ENCODE assay signal across 1 cellular context in the genomic region with DNA sequence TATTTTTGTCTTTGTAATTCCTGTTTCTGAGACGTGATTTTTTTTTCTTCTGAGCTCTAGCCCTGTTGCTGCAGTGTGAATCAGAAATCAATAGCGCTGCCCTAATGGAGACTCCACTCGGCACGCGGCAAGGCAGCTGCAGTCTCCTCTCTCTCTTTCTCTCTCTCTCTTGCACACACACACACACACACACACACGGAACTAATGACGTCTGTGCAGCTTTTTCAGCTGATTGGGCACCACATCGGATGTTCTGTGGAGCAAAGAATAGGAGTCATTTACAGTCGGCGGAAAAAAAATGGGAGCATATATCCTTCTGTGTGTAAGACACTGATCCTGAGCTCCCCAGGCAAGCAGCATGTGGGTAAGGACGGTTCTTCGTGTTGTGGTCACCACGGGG.
TF ChIP-seq lines count a peak whose summit lies in the region.

No MANE protein-coding gene starts in this region.

TF ChIP-seq in H1, 55 proteins besides CTCF, POLR2A, EP300 and RAD21 (continued from another document):
- TF ChIP-seq, protein P1, sequence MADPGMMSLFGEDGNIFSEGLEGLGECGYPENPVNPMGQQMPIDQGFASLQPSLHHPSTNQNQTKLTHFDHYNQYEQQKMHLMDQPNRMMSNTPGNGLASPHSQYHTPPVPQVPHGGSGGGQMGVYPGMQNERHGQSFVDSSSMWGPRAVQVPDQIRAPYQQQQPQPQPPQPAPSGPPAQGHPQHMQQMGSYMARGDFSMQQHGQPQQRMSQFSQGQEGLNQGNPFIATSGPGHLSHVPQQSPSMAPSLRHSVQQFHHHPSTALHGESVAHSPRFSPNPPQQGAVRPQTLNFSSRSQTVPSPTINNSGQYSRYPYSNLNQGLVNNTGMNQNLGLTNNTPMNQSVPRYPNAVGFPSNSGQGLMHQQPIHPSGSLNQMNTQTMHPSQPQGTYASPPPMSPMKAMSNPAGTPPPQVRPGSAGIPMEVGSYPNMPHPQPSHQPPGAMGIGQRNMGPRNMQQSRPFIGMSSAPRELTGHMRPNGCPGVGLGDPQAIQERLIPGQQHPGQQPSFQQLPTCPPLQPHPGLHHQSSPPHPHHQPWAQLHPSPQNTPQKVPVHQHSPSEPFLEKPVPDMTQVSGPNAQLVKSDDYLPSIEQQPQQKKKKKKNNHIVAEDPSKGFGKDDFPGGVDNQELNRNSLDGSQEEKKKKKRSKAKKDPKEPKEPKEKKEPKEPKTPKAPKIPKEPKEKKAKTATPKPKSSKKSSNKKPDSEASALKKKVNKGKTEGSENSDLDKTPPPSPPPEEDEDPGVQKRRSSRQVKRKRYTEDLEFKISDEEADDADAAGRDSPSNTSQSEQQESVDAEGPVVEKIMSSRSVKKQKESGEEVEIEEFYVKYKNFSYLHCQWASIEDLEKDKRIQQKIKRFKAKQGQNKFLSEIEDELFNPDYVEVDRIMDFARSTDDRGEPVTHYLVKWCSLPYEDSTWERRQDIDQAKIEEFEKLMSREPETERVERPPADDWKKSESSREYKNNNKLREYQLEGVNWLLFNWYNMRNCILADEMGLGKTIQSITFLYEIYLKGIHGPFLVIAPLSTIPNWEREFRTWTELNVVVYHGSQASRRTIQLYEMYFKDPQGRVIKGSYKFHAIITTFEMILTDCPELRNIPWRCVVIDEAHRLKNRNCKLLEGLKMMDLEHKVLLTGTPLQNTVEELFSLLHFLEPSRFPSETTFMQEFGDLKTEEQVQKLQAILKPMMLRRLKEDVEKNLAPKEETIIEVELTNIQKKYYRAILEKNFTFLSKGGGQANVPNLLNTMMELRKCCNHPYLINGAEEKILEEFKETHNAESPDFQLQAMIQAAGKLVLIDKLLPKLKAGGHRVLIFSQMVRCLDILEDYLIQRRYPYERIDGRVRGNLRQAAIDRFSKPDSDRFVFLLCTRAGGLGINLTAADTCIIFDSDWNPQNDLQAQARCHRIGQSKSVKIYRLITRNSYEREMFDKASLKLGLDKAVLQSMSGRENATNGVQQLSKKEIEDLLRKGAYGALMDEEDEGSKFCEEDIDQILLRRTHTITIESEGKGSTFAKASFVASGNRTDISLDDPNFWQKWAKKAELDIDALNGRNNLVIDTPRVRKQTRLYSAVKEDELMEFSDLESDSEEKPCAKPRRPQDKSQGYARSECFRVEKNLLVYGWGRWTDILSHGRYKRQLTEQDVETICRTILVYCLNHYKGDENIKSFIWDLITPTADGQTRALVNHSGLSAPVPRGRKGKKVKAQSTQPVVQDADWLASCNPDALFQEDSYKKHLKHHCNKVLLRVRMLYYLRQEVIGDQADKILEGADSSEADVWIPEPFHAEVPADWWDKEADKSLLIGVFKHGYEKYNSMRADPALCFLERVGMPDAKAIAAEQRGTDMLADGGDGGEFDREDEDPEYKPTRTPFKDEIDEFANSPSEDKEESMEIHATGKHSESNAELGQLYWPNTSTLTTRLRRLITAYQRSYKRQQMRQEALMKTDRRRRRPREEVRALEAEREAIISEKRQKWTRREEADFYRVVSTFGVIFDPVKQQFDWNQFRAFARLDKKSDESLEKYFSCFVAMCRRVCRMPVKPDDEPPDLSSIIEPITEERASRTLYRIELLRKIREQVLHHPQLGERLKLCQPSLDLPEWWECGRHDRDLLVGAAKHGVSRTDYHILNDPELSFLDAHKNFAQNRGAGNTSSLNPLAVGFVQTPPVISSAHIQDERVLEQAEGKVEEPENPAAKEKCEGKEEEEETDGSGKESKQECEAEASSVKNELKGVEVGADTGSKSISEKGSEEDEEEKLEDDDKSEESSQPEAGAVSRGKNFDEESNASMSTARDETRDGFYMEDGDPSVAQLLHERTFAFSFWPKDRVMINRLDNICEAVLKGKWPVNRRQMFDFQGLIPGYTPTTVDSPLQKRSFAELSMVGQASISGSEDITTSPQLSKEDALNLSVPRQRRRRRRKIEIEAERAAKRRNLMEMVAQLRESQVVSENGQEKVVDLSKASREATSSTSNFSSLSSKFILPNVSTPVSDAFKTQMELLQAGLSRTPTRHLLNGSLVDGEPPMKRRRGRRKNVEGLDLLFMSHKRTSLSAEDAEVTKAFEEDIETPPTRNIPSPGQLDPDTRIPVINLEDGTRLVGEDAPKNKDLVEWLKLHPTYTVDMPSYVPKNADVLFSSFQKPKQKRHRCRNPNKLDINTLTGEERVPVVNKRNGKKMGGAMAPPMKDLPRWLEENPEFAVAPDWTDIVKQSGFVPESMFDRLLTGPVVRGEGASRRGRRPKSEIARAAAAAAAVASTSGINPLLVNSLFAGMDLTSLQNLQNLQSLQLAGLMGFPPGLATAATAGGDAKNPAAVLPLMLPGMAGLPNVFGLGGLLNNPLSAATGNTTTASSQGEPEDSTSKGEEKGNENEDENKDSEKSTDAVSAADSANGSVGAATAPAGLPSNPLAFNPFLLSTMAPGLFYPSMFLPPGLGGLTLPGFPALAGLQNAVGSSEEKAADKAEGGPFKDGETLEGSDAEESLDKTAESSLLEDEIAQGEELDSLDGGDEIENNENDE (IDR thresholded peaks at IDR 0.05; ENCODE audit: insufficient replicate concordance, low read length) = no peak
- TF ChIP-seq EZH2 (IDR thresholded peaks at IDR 0.05; ENCODE audit: low read depth, low read length, severe bottlenecking) (no peak), BACH1 (IDR thresholded peaks at IDR 0.05; ENCODE audit: low read length) (no peak), POLR2AphosphoS5 (IDR thresholded peaks at IDR 0.05; ENCODE audit: low read depth, low read length) (no peak), CHD2 (IDR thresholded peaks at IDR 0.05; ENCODE audit: low read length) (no peak), RNF2 (IDR thresholded peaks at IDR 0.05; ENCODE audit: borderline replicate concordance, low read depth, low read length, missing control alignments, poor library complexity, severe bottlenecking) (no peak), SRF (IDR thresholded peaks at IDR 0.05; ENCODE audit: low read depth, low read length) (no peak), TAF7 (optimal IDR thresholded peaks at IDR 0.05; ENCODE audit: borderline replicate concordance, low read depth, low read length) (no peak), ATF3 (IDR thresholded peaks at IDR 0.05; ENCODE audit: insufficient read depth, low read depth, low read length) (no peak)
